In genomic region chr1:216005916-216006315, GRCh38 we compare ENCODE assay signal across 12 cellular contexts.
A peak's percentile ranks its signal among the peaks of the same experiment; 100 is the strongest.
DNase-seq lines count a peak whose midpoint lies in the region; ATAC-seq, FAIRE-seq and TF ChIP-seq lines count a peak whose summit lies in the region.
"Had no signal": no experiment of that assay in that cellular context is flagged by ENCODE, and none has a peak within 500 bp of the region (broad histone marks: within the 10 kb centered on the region; RNA-seq: fewer than 3 reads in every experiment).

No MANE protein-coding gene starts in this region.

- no peaks in the 10 kb centered on the region for H3K36me3 ChIP-seq in prostate gland
- H3K36me3 ChIP-seq: left lung had no signal

- H3K4me3 ChIP-seq in NB4 (ENCODE audit: low read depth, low read length) (no peak overlapping the region), prostate gland (no peak overlapping the region)
- H3K4me3 ChIP-seq: left lung had no signal

- ATAC-seq in HG02938 (IDR thresholded peaks at IDR 0.05; ENCODE audit: unreplicated experiment): peak; percentile 99
- ATAC-seq in stimulated activated naive CD8-positive, alpha-beta T cell treated with anti-CD3 and anti-CD28 coated beads, Interleukin-15, Interleukin-2, amounts not matched to agents 100 U/mL and 50 U/mL, for 24 hours: no peak
- ATAC-seq: left lung had no signal

- DNase-seq in NOMO-1 treated with DMSO at 0.1 percent for 48 hours (lab: John Stamatoyannopoulos, UW; ENCODE audit: unreplicated experiment): peak; percentile 59
- DNase-seq in NOMO-1 treated with dmso at 0.1 percent for 144 hours (lab: John Stamatoyannopoulos, UW; ENCODE audit: unreplicated experiment): no peak
- DNase-seq in NB4 (ENCODE audit: low read depth): peak; percentile 2
- DNase-seq in urothelium cell line (ENCODE audit: low spot score): peak; percentile 9
- DNase-seq in NCI-H2029 (lab: John Stamatoyannopoulos, UW): no peak
- DNase-seq in prostate gland (ENCODE audit: low spot score): no peak
- no peak for DNase-seq in stimulated activated naive CD8-positive, alpha-beta T cell treated with anti-CD3 and anti-CD28 coated beads, Interleukin-15, Interleukin-2, amounts not matched to agents 100 U/mL and 50 U/mL, for 24 hours
- DNase-seq: left lung, NCI-H69 had no signal

- H3K9me3 ChIP-seq in prostate gland: no peaks in the 10 kb centered on the region
- H3K9me3 ChIP-seq: left lung had no signal

- intact Hi-C loops in prostate gland (cut with DNase I): no loop called here

- TF ChIP-seq CTCF in NB4 (IDR thresholded peaks at IDR 0.05; ENCODE audit: low read depth, low read length) (no peak), prostate gland (IDR thresholded peaks at IDR 0.05) (no peak)

- 89% methylated on average over 2 of the region's 2 CpGs for WGBS in prostate gland

- TF ChIP-seq POLR2A in NB4 (IDR thresholded peaks at IDR 0.05; ENCODE audit: extremely low read depth, insufficient read length): no peak
- TF ChIP-seq POLR2A in prostate gland (IDR thresholded peaks at IDR 0.05): no peak

- H3K27ac ChIP-seq in prostate gland: no peak overlapping the region
- H3K27ac ChIP-seq: left lung had no signal

- H3K4me1 ChIP-seq in prostate gland (replicated peaks): no peaks in the 10 kb centered on the region
- H3K4me1 ChIP-seq: left lung had no signal

- H3K27me3 ChIP-seq in prostate gland (replicated peaks; ENCODE audit: insufficient read depth): no peaks in the 10 kb centered on the region
- H3K27me3 ChIP-seq: left lung had no signal

- no peak for FAIRE-seq in urothelium cell line (lab: Jason Lieb, UNC)
- FAIRE-seq: A204.1, H1 had no signal

Comparison
In these comparisons a context has a peak if more than half of its experiments do, and no peak if none do; other contexts are left out.
1. DNase-seq: peak in NOMO-1 treated with DMSO at 0.1 percent for 48 hours (single experiment), NB4 (single experiment) and urothelium cell line (single experiment); none in NOMO-1 treated with dmso at 0.1 percent for 144 hours (single experiment), NCI-H2029 (single experiment), prostate gland (single experiment) and stimulated activated naive CD8-positive, alpha-beta T cell treated with anti-CD3 and anti-CD28 coated beads, Interleukin-15, Interleukin-2, amounts not matched to agents 100 U/mL and 50 U/mL, for 24 hours (single experiment).